8 cellular contexts compared by ENCODE assay signal in the genomic region with DNA sequence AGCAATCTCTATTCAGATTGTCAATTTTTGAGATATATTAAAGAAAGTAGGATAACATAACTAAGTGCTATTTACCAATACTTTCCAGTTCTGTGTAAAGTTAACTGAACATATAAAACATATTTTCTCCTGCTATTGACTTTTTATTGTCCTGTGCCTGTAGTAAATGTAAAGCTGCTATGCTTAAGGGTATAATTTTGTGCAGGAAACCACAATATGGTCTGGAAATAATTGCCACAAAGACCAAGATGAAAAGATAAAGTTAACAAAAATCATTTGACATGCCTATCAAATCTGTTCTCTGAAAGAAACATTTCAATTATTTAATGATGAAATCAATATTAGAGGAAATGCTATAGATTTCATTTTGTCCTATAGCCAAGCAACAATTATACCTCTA.
"Had no signal": no experiment of that assay in that cellular context is flagged by ENCODE, and none has a peak within 500 bp of the region (broad histone marks: within the 10 kb centered on the region; RNA-seq: fewer than 3 reads in every experiment).

No MANE protein-coding gene starts in this region.

- H3K27ac Mint-ChIP-seq: GM23338, H9, HFFc6 had no signal

- H3K4me3 Mint-ChIP-seq: GM23338, H9, HFFc6 had no signal

- DNase-seq: GM23248, GOT3, H9, HCEC 1CT, HFFc6 had no signal

- H3K9me3 ChIP-seq: HAP-1 had no signal

- H3K36me3 ChIP-seq: HAP-1 had no signal

- H3K9ac ChIP-seq: GM23248 had no signal

- H3K27ac ChIP-seq: GM23248 had no signal

- H3K9me3 Mint-ChIP-seq: GM23338, H9 had no signal

- ATAC-seq: HCT116 had no signal

- H3K4me3 ChIP-seq: GM23248, GM23338, HAP-1 had no signal
